ENCODE assay signal across 9 cellular contexts in genomic region chr14:68564826-68565760, GRCh38.
DNase-seq lines count a peak whose midpoint lies in the region; ATAC-seq and TF ChIP-seq lines count a peak whose summit lies in the region.
"Had no signal": no experiment of that assay in that cellular context is flagged by ENCODE, and none has a peak within 500 bp of the region (broad histone marks: within the 10 kb centered on the region; RNA-seq: fewer than 3 reads in every experiment).

No MANE protein-coding gene starts in this region.

- no peak overlapping the region for H3K4me3 Mint-ChIP-seq in CD8-positive, alpha-beta T cell

- intact Hi-C loops in CD8-positive, alpha-beta T cell (cut with DNase I, micrococcal nuclease): no loop called here
- intact Hi-C loops in ovary (cut with DNase I): loop anchor here in 1 of 4 donors (10.0 kb wide), 1 partner anchor 90 kb away; no protein-coding TSS in a partner anchor

- POLR2A ChIA-PET in CD8-positive, alpha-beta T cell (lab: Charles Lee): interaction anchor here (0.5 to 1.0 kb wide), 3 partner anchors 81 to 405 kb away, joined by 3 to 4 read pairs (median 3); no protein-coding TSS in a partner anchor

- no peaks in the 10 kb centered on the region for H3K36me3 Mint-ChIP-seq in CD8-positive, alpha-beta T cell

- WGBS in ovary, 3 donors: 77 to 81% (median 78%) methylated on average over 8 of the region's 8 CpGs

- CTCF ChIA-PET in CD8-positive, alpha-beta T cell (lab: Charles Lee): interaction anchor here (0.6 to 1.1 kb wide), 5 partner anchors 22 to 623 kb away, joined by 3 read pairs; no protein-coding TSS in a partner anchor

- TF ChIP-seq POLR2A in ovary (IDR thresholded peaks at IDR 0.05): no peak
- TF ChIP-seq POLR2A in GM18505 (IDR thresholded peaks at IDR 0.05; ENCODE audit: borderline replicate concordance, extremely low read depth, insufficient read depth, insufficient read length): no peak

- H3K4me1 Mint-ChIP-seq in CD8-positive, alpha-beta T cell (ENCODE audit: low read depth): peaks cover 46% of the 10 kb centered on the region

- no peak for ATAC-seq in CD8-positive, alpha-beta T cell
- ATAC-seq in esophagus mucosa (peak; percentile 45), GM18505 (IDR thresholded peaks at IDR 0.05; ENCODE audit: unreplicated experiment) (no peak)

- H3K9me3 ChIP-seq in CD8-positive, alpha-beta T cell (ENCODE audit: low read length): no peaks in the 10 kb centered on the region
- H3K9me3 ChIP-seq in ovary: no peaks in the 10 kb centered on the region

- no peaks in the 10 kb centered on the region for H3K36me3 ChIP-seq in CD8-positive, alpha-beta T cell (ENCODE audit: insufficient read depth, low read length)
- no peaks in the 10 kb centered on the region for H3K36me3 ChIP-seq in ovary

- no peaks in the 10 kb centered on the region for H3K27me3 Mint-ChIP-seq in CD8-positive, alpha-beta T cell (ENCODE audit: low read depth)

- H3K9me3 Mint-ChIP-seq in CD8-positive, alpha-beta T cell: no peaks in the 10 kb centered on the region

- no peak for TF ChIP-seq CTCF in CD8-positive, alpha-beta T cell (IDR thresholded peaks at IDR 0.05)
- TF ChIP-seq CTCF in ovary (IDR thresholded peaks at IDR 0.05): no peak

- peak overlapping the region; percentile 46 for H3K27ac Mint-ChIP-seq in CD8-positive, alpha-beta T cell

- H3K27me3 ChIP-seq in CD8-positive, alpha-beta T cell (ENCODE audit: insufficient read depth, low read length): no peaks in the 10 kb centered on the region
- H3K27me3 ChIP-seq in ovary: no peaks in the 10 kb centered on the region

- peaks cover 35% of the 10 kb centered on the region for H3K4me1 ChIP-seq in CD8-positive, alpha-beta T cell (ENCODE audit: insufficient read depth, low read length)
- peaks cover 31% of the 10 kb centered on the region for H3K4me1 ChIP-seq in ovary (ENCODE audit: insufficient read depth)

- no peak for DNase-seq in CD8-positive, alpha-beta T cell
- DNase-seq in SW480 (ENCODE audit: low spot score) (peak; percentile 100), ovary (peak in 1 of 5 donors; percentile 31), GDM1 (lab: John Stamatoyannopoulos, UW) (no peak), DMS79 treated with DMSO at 0.1 percent for 48 hours (lab: John Stamatoyannopoulos, UW) (no peak)
- no peak for DNase-seq in activated CD4-positive, CD25-positive, alpha-beta regulatory T cell treated with anti-CD3 and anti-CD28 coated beads, Interleukin-2, amount 50 U/mL, for 72 hours

- no peak overlapping the region for H3K4me3 ChIP-seq in CD8-positive, alpha-beta T cell (ENCODE audit: low read depth, low read length)
- no peak overlapping the region for H3K4me3 ChIP-seq in ovary

- H3K27ac ChIP-seq in CD8-positive, alpha-beta T cell (ENCODE audit: low read depth, low read length): no peak overlapping the region
- H3K27ac ChIP-seq in ovary: peak overlapping the region; percentile 50 to 92
- H3K27ac ChIP-seq: KMS-11 had no signal

- no peak for TF ChIP-seq EP300 in ovary (IDR thresholded peaks at IDR 0.05)
